8 cellular contexts compared by ENCODE assay signal in genomic region chr3:24495334-24495994, GRCh38. TPM values are rescaled to one million over a fixed set of nuclear protein-coding genes. Genes with fewer than 3 reads are reported as not detected.
DNase-seq lines count a peak whose midpoint lies in the region; ATAC-seq and TF ChIP-seq lines count a peak whose summit lies in the region.

No MANE protein-coding gene starts in this region.

- H4K5ac ChIP-seq in IMR-90 (ENCODE audit: low read depth, low read length) = no peak overlapping the region

- in situ Hi-C loops in IMR-90 (cut with MboI; ENCODE audit: low sequenced_read_pairs) = no loop called here

- dilution Hi-C loops in IMR-90 (cut with HindIII; ENCODE audit: low sequenced_read_pairs, unreplicated experiment) = no loop called here

- H3K4me1 ChIP-seq in Caco-2 = peaks cover 10% of the 10 kb centered on the region
- H3K4me1 ChIP-seq in IMR-90 (ENCODE audit: control insufficient read depth, insufficient read depth, low read length) = peaks cover 2% of the 10 kb centered on the region; the same call in 1 of the 2 replicates
- H3K4me1 ChIP-seq in thoracic aorta (ENCODE audit: control insufficient read depth in 1 of 2, low read depth in 2 of 2) = peaks cover 22 to 36% of the 10 kb centered on the region in 2 donors

- CTCF ChIA-PET in Caco-2 (lab: Charles Lee) = interaction anchor here (1.8 to 2.6 kb wide), 3 partner anchors 26 to 231 kb away, joined by 7 to 11 read pairs (median 10); no protein-coding TSS in a partner anchor
- CTCF ChIA-PET in IMR-90 (lab: Yijun Ruan, JAX) = no interaction called here

- H3K27me3 ChIP-seq in Caco-2 (replicated peaks; ENCODE audit: control insufficient read depth, insufficient read depth, low read length) = no peaks in the 10 kb centered on the region
- H3K27me3 ChIP-seq in IMR-90 (ENCODE audit: control insufficient read depth, insufficient read depth, low read length) = peaks cover 21% of the 10 kb centered on the region
- H3K27me3 ChIP-seq in thoracic aorta (replicated peaks; ENCODE audit: insufficient read depth) = no peaks in the 10 kb centered on the region

- no peak overlapping the region for H4K8ac ChIP-seq in IMR-90 (ENCODE audit: low read depth in 2 of 2, low read length in 2 of 2)

- H3K56ac ChIP-seq in IMR-90 (ENCODE audit: extremely low read depth, insufficient read depth, low read length) = no peak overlapping the region

- no peak overlapping the region for H3K18ac ChIP-seq in IMR-90 (ENCODE audit: low read depth, low read length)

- H3K9me1 ChIP-seq in IMR-90 (ENCODE audit: insufficient read depth, low read length) = no peaks in the 10 kb centered on the region

- TF ChIP-seq RAD21 in IMR-90 (IDR thresholded peaks at IDR 0.05; ENCODE audit: low read length) = no peak

- H3K27ac ChIP-seq in IMR-90 (ENCODE audit: insufficient read depth, low read length) = no peak overlapping the region
- H3K27ac ChIP-seq in thoracic aorta = peak overlapping the region; percentile 99

- no peak overlapping the region for H2BK120ac ChIP-seq in IMR-90 (ENCODE audit: low read depth, low read length)

- WGBS in IMR-90 (ENCODE audit: extremely low coverage in 2 of 2, insufficient read length in 1 of 2), 2 experiments = 5% methylated on average over 10 of the region's 61 CpGs; no CpG with 5 or more reads in 1 of the 2 experiments
- 8 to 10% methylated on average over 46 to 54 of the region's 61 CpGs for WGBS in lower leg skin, 2 donors

- no peaks in the 10 kb centered on the region for H3K4me1 Mint-ChIP-seq in Caco-2 (ENCODE audit: low read depth, unreplicated experiment)
- peaks cover 19% of the 10 kb centered on the region for H3K4me1 Mint-ChIP-seq in dendritic cell treated with granulocyte-macrophage colony-stimulating factor and Interleukin-4, amounts not matched to agents 40 ng/mL and 50 ng/mL, for 4 days (ENCODE audit: low read depth)

- H3K79me1 ChIP-seq in IMR-90 (ENCODE audit: low read depth in 1 of 2, low read length in 2 of 2) = no peaks in the 10 kb centered on the region

- no peak overlapping the region; the same call in 1 of the 2 replicates for H3K4me2 ChIP-seq in IMR-90 (ENCODE audit: low read depth, low read length)

- no peaks in the 10 kb centered on the region for H3K9me3 ChIP-seq in Caco-2
- H3K9me3 ChIP-seq in IMR-90 (ENCODE audit: control insufficient read depth, insufficient read depth, low read length) = no peaks in the 10 kb centered on the region
- H3K9me3 ChIP-seq in thoracic aorta = no peaks in the 10 kb centered on the region

- no peak for TF ChIP-seq POLR2A in IMR-90 (IDR thresholded peaks at IDR 0.05; ENCODE audit: low read depth, low read length)
- no peak for TF ChIP-seq POLR2A in lower leg skin (IDR thresholded peaks at IDR 0.05)

- H3K14ac ChIP-seq in IMR-90 (replicated peaks; ENCODE audit: low read depth, low read length) = no peak overlapping the region

- H3K23ac ChIP-seq in IMR-90 (ENCODE audit: low read depth, low read length) = no peak overlapping the region

- H2AFZ ChIP-seq in IMR-90 (replicated peaks; ENCODE audit: low read length, poor library complexity) = peak overlapping the region; percentile 39

- intact Hi-C loops in Caco-2 (cut with micrococcal nuclease; ENCODE audit: unreplicated experiment) (loop anchor here (1.0 to 5.0 kb wide), 4 partner anchors 44 to 498 kb away; no protein-coding TSS in a partner anchor), IMR-90 (cut with micrococcal nuclease) (no loop called here), lower leg skin (cut with DNase I; ENCODE audit: low total_unique reads) (no loop called here)
- intact Hi-C loops in dendritic cell treated with granulocyte-macrophage colony-stimulating factor and Interleukin-4, amounts not matched to agents 40 ng/mL and 50 ng/mL, for 4 days (cut with micrococcal nuclease) = no loop called here

- no peak overlapping the region for H4K91ac ChIP-seq in IMR-90 (ENCODE audit: insufficient read depth, low read depth, low read length)

- no peaks in the 10 kb centered on the region for H4K20me1 ChIP-seq in IMR-90 (ENCODE audit: insufficient read depth, low read length)

- no peak for TF ChIP-seq CTCF in Caco-2 (IDR thresholded peaks at IDR 0.05; ENCODE audit: insufficient read depth in 1 of 2, low read depth in 1 of 2, low read length in 1 of 2, severe bottlenecking in 1 of 2, unreplicated experiment in 1 of 2)
- no peak for TF ChIP-seq CTCF in IMR-90 (conservative IDR thresholded peaks at IDR 0.05; ENCODE audit: low read depth, low read length)
- TF ChIP-seq CTCF in lower leg skin (IDR thresholded peaks at IDR 0.05) = no peak
- no peak for TF ChIP-seq CTCF in thoracic aorta (IDR thresholded peaks at IDR 0.05)

- H3K27ac Mint-ChIP-seq in Caco-2 (ENCODE audit: unreplicated experiment) = peak overlapping the region; percentile 95
- peak overlapping the region; percentile 64 for H3K27ac Mint-ChIP-seq in dendritic cell treated with granulocyte-macrophage colony-stimulating factor and Interleukin-4, amounts not matched to agents 40 ng/mL and 50 ng/mL, for 4 days

- no peaks in the 10 kb centered on the region for H3K27me3 Mint-ChIP-seq in Caco-2 (ENCODE audit: insufficient read depth, unreplicated experiment)
- H3K27me3 Mint-ChIP-seq in dendritic cell treated with granulocyte-macrophage colony-stimulating factor and Interleukin-4, amounts not matched to agents 40 ng/mL and 50 ng/mL, for 4 days = peaks cover 81% of the 10 kb centered on the region

- no peak overlapping the region for H2BK15ac ChIP-seq in IMR-90 (ENCODE audit: low read depth, low read length)

- H2BK20ac ChIP-seq in IMR-90 (ENCODE audit: low read depth, low read length) = no peak overlapping the region

- no peak overlapping the region for H3K4ac ChIP-seq in IMR-90 (ENCODE audit: low read depth, low read length)

- H3K4me3 Mint-ChIP-seq in Caco-2 (ENCODE audit: unreplicated experiment) = peak overlapping the region; percentile 95
- H3K4me3 Mint-ChIP-seq in dendritic cell treated with granulocyte-macrophage colony-stimulating factor and Interleukin-4, amounts not matched to agents 40 ng/mL and 50 ng/mL, for 4 days = peak overlapping the region; percentile 86

- no peak overlapping the region for H3K9ac ChIP-seq in IMR-90 (ENCODE audit: low read depth, low read length)

- no peaks in the 10 kb centered on the region for H3K9me3 Mint-ChIP-seq in Caco-2 (ENCODE audit: unreplicated experiment)
- no peaks in the 10 kb centered on the region for H3K9me3 Mint-ChIP-seq in dendritic cell treated with granulocyte-macrophage colony-stimulating factor and Interleukin-4, amounts not matched to agents 40 ng/mL and 50 ng/mL, for 4 days

- no peak overlapping the region for H2AK5ac ChIP-seq in IMR-90 (ENCODE audit: low read depth, low read length)

- peaks cover 17% of the 10 kb centered on the region for H3K36me3 Mint-ChIP-seq in Caco-2 (ENCODE audit: insufficient read depth, unreplicated experiment)
- H3K36me3 Mint-ChIP-seq in dendritic cell treated with granulocyte-macrophage colony-stimulating factor and Interleukin-4, amounts not matched to agents 40 ng/mL and 50 ng/mL, for 4 days (ENCODE audit: low read depth) = no peaks in the 10 kb centered on the region

- POLR2A ChIA-PET in Caco-2 (lab: Charles Lee) = no interaction called here
- POLR2A ChIA-PET in IMR-90 (lab: Charles Lee; ENCODE audit: unreplicated experiment) = no interaction called here

- H2BK5ac ChIP-seq in IMR-90 (ENCODE audit: low read depth, low read length, poor library complexity, severe bottlenecking) = no peak overlapping the region

- ATAC-seq in IMR-90 (ENCODE audit: low read depth) = no peak
- peak; percentile 12 for ATAC-seq in thoracic aorta (ENCODE audit: insufficient number of reproducible peaks, low FRiP score, low read depth)

- H3K36me3 ChIP-seq in Caco-2 (ENCODE audit: control insufficient read depth, insufficient read depth, low read length) = no peaks in the 10 kb centered on the region
- H3K36me3 ChIP-seq in IMR-90 (ENCODE audit: control insufficient read depth, insufficient read depth, low read length) = no peaks in the 10 kb centered on the region
- no peaks in the 10 kb centered on the region for H3K36me3 ChIP-seq in thoracic aorta

- DNase-seq in Caco-2 (peak; percentile 75 to 76), IMR-90 (no peak), lower leg skin (ENCODE audit: low spot score in 2 of 2) (peak; percentile 50 to 90), thoracic aorta (ENCODE audit: low spot score) (no peak), mesenteric fat pad (ENCODE audit: low spot score) (no peak)
- DNase-seq in effector CD4-positive, alpha-beta T cell = no peak
- no peak for DNase-seq in stimulated activated CD4-positive, alpha-beta T cell treated with anti-CD3 and anti-CD28 coated beads, Interleukin-1b, Interleukin-23, amount 100 ng/mL, for 48 hours

- no peak overlapping the region for H2AK9ac ChIP-seq in IMR-90 (replicated peaks; ENCODE audit: low read depth, low read length, poor library complexity)

- H3K4me3 ChIP-seq in Caco-2 (ENCODE audit: low read depth, low read length) = peak overlapping the region; percentile 88
- H3K4me3 ChIP-seq in IMR-90 (ENCODE audit: insufficient read depth, low read depth, low read length) = no peak overlapping the region
- peak overlapping the region; percentile 79 for H3K4me3 ChIP-seq in lower leg skin (ENCODE audit: low read depth, poor library complexity, severe bottlenecking)
- peak overlapping the region; percentile 91 for H3K4me3 ChIP-seq in thoracic aorta

- BruUV-seq in Caco-2 (replicated peaks; lab: Mats Ljungman, UMichigan) (no TSS peak), IMR-90 (replicated peaks; lab: Mats Ljungman, UMichigan) (no TSS peak)

TF ChIP-seq in IMR-90, 13 proteins besides CTCF, POLR2A, EP300 and RAD21 (continues in another document):
- TF ChIP-seq, protein P1, sequence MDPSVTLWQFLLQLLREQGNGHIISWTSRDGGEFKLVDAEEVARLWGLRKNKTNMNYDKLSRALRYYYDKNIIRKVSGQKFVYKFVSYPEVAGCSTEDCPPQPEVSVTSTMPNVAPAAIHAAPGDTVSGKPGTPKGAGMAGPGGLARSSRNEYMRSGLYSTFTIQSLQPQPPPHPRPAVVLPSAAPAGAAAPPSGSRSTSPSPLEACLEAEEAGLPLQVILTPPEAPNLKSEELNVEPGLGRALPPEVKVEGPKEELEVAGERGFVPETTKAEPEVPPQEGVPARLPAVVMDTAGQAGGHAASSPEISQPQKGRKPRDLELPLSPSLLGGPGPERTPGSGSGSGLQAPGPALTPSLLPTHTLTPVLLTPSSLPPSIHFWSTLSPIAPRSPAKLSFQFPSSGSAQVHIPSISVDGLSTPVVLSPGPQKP (IDR thresholded peaks at IDR 0.05; ENCODE audit: borderline replicate concordance, low read depth, low read length) = no peak
- no peak for TF ChIP-seq RCOR1 (IDR thresholded peaks at IDR 0.05; ENCODE audit: insufficient replicate concordance, low read length)
- TF ChIP-seq NFE2L2 (IDR thresholded peaks at IDR 0.05; ENCODE audit: low read depth, low read length) = no peak
- no peak for TF ChIP-seq MAFK (IDR thresholded peaks at IDR 0.05; ENCODE audit: low read depth, low read length)
- TF ChIP-seq BHLHE40 (IDR thresholded peaks at IDR 0.05; ENCODE audit: low read depth, low read length) = no peak

RNA-seq across cellular contexts. Expression of gene THRB, which starts 0.8 kb away (rescaled TPM):
- 17.5 and 19.4 TPM in 2 replicates for total RNA-seq in Caco-2 (2022)
- under 0.01 TPM in 1 of 2 replicates, not detected in the other for total RNA-seq in IMR-90 (2012; rRNA removed)
- polyA plus RNA-seq in IMR-90 (2012; rRNA removed) = not detected in 2 replicates
- polyA plus RNA-seq in IMR-90 (2012; cell fraction: cytosol; rRNA removed) = not detected in 2 replicates
- 0.01 TPM in 1 of 2 replicates, not detected in the other for polyA plus RNA-seq in IMR-90 (2012; cell fraction: nucleus; rRNA removed; ENCODE audit: low replicate concordance)
- 10 to 100 TPM; 19.8 to 25.8 (median 23.4) TPM for total RNA-seq in lower leg skin
- total RNA-seq in thoracic aorta = 10 to 100 TPM; 40.3 to 65.6 TPM
- total RNA-seq in mesenteric fat pad = 27.5 TPM

Comparison
In these comparisons a context has a peak if more than half of its experiments do, and no peak if none do; other contexts are left out.
1. DNase-seq: peak in Caco-2 (2 of 2) and lower leg skin (2 of 2); none in IMR-90 (single experiment), thoracic aorta (single experiment), mesenteric fat pad (single experiment), effector CD4-positive, alpha-beta T cell (single experiment) and stimulated activated CD4-positive, alpha-beta T cell treated with anti-CD3 and anti-CD28 coated beads, Interleukin-1b, Interleukin-23, amount 100 ng/mL, for 48 hours (single experiment).
2. RNA of gene THRB, which starts 0.8 kb away (total RNA-seq): 40.3 to 65.6 TPM in thoracic aorta, 27.5 TPM in mesenteric fat pad (single experiment), 19.8 to 25.8 TPM in lower leg skin and 17.5 to 19.4 TPM in Caco-2; under 0.01 TPM in IMR-90; every median in the first group is over 10 times any median in the second.